8 cellular contexts compared by ENCODE assay signal in the genomic region with DNA sequence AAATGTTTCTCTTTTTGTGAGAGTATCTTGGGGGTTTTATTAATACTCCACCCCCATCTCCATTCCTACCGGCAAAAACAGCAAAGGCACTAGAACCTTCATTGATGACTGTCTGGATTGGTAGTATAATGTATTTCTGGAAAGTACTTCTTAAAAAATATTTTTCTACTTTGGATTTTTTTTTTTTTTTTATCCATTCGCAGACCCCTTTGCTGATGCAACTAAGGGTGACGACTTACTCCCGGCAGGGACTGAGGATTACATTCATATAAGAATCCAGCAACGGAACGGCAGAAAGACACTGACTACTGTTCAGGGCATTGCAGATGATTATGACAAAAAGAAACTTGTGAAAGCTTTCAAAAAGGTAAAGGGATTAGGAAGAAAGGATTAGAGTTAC. TPM values are rescaled to one million over a fixed set of nuclear protein-coding genes. Genes with fewer than 3 reads are reported as not detected.
DNase-seq lines count a peak whose midpoint lies in the region; ATAC-seq, FAIRE-seq and TF ChIP-seq lines count a peak whose summit lies in the region.

No MANE protein-coding gene starts in this region.

- no peak for FAIRE-seq in bronchial epithelial cell (lab: Jason Lieb, UNC)

- WGBS in mesodermal cell (ENCODE audit: insufficient coverage in 2 of 2), 2 experiments = 11 to 21% methylated on average over 4 of the region's 6 CpGs
- WGBS in aorta, 2 donors = 2 to 3% methylated on average over 6 of the region's 6 CpGs

- ATAC-seq in aorta (ENCODE audit: low FRiP score) = no peak
- ATAC-seq in left lobe of liver = no peak

- no peak for TF ChIP-seq CTCF in AG10803 (conservative IDR thresholded peaks at IDR 0.05; ENCODE audit: low read length)
- no peak for TF ChIP-seq CTCF in bronchial epithelial cell (IDR thresholded peaks at IDR 0.05; ENCODE audit: insufficient read depth, low read length, severe bottlenecking)

- H3K27ac ChIP-seq in mesodermal cell (ENCODE audit: low read depth, low read length, severe bottlenecking) = peak overlapping the region; percentile 93
- no peak overlapping the region for H3K27ac ChIP-seq in aorta (ENCODE audit: low read depth in 1 of 2, low read length in 2 of 2)

- H3K27me3 ChIP-seq in bronchial epithelial cell (ENCODE audit: control insufficient read depth, insufficient read depth, low read length) (no peaks in the 10 kb centered on the region), aorta (ENCODE audit: control insufficient read depth in 1 of 2, insufficient read depth in 2 of 2, low read length in 1 of 2) (no peaks in the 10 kb centered on the region)

- H3K4me1 ChIP-seq in mesodermal cell (ENCODE audit: control insufficient read depth, insufficient read depth, low read length, poor library complexity, severe bottlenecking) (peaks cover 11% of the 10 kb centered on the region), aorta (ENCODE audit: control insufficient read depth in 1 of 2, insufficient read depth in 2 of 2, low read length in 2 of 2) (no peaks in the 10 kb centered on the region)

- intact Hi-C loops in aorta (cut with DNase I) = loop anchor here (5.0 to 10.0 kb wide), 2 partner anchors 142 to 144 kb away; a partner anchor contains a TSS

- H3K4me3 ChIP-seq in AG10803 (ENCODE audit: low read length) (peak overlapping the region; percentile 79), bronchial epithelial cell (ENCODE audit: low read depth, low read length) (peak overlapping the region; percentile 85), mesodermal cell (ENCODE audit: extremely low read depth, insufficient read depth, low read length, poor library complexity, severe bottlenecking) (peak overlapping the region; percentile 78), aorta (ENCODE audit: low read length in 2 of 2) (peak overlapping the region; percentile 94 to 100)
- peak overlapping the region; percentile 75 for H3K4me3 ChIP-seq in Jurkat, Clone E6-1 (ENCODE audit: low read length)

- peaks cover 2% of the 10 kb centered on the region for H3K36me3 ChIP-seq in bronchial epithelial cell (ENCODE audit: control insufficient read depth, insufficient read depth, low read length)
- peaks cover 40% of the 10 kb centered on the region for H3K36me3 ChIP-seq in mesodermal cell (ENCODE audit: control insufficient read depth, insufficient read depth, low read length)
- H3K36me3 ChIP-seq in aorta (ENCODE audit: control insufficient read depth in 1 of 2, insufficient read depth in 2 of 2, low read length in 1 of 2) = peaks cover 0 to 3% of the 10 kb centered on the region in 2 donors

- DNase-seq in AG10803 (ENCODE audit: low read depth) (peak; percentile 57), bronchial epithelial cell (ENCODE audit: low read depth) (no peak), aorta (no peak), germinal center (ENCODE audit: low spot score) (no peak), H4 (ENCODE audit: low spot score) (no peak), left lobe of liver (ENCODE audit: low spot score) (no peak)
- no peak for DNase-seq in Jurkat, Clone E6-1 (ENCODE audit: low read depth, low spot score)

- H3K9me3 ChIP-seq in mesodermal cell (ENCODE audit: control insufficient read depth, low read length) (no peaks in the 10 kb centered on the region), aorta (ENCODE audit: control insufficient read depth, low read length) (no peaks in the 10 kb centered on the region)

RNA-seq across cellular contexts. Expression of a gene that starts 1.2 kb away (rescaled TPM):
- 69.4 TPM for polyA plus RNA-seq in Jurkat, Clone E6-1 (2012; ENCODE audit: insufficient read depth, insufficient read length)
- total RNA-seq in bronchial epithelial cell = 10.5 and 13.8 TPM in 2 replicates
- 152 TPM for polyA plus RNA-seq in mesodermal cell (2013, experiment 1 of 2)
- 157 TPM for polyA plus RNA-seq in mesodermal cell (2013, experiment 2 of 2)
- 10 to 100 TPM; 51.3 to 51.6 TPM for total RNA-seq in aorta
- polyA plus RNA-seq in aorta = 10 to 100 TPM; 74.0 to 79.2 TPM
- total RNA-seq in H4 (2014; rRNA removed; shearing (Covaris generic)) = 11.4 and 16.2 TPM in 2 replicates
- total RNA-seq in left lobe of liver = 17.9 TPM
